Comparison of ENCODE assay signal across 13 cellular contexts in the genomic region with DNA sequence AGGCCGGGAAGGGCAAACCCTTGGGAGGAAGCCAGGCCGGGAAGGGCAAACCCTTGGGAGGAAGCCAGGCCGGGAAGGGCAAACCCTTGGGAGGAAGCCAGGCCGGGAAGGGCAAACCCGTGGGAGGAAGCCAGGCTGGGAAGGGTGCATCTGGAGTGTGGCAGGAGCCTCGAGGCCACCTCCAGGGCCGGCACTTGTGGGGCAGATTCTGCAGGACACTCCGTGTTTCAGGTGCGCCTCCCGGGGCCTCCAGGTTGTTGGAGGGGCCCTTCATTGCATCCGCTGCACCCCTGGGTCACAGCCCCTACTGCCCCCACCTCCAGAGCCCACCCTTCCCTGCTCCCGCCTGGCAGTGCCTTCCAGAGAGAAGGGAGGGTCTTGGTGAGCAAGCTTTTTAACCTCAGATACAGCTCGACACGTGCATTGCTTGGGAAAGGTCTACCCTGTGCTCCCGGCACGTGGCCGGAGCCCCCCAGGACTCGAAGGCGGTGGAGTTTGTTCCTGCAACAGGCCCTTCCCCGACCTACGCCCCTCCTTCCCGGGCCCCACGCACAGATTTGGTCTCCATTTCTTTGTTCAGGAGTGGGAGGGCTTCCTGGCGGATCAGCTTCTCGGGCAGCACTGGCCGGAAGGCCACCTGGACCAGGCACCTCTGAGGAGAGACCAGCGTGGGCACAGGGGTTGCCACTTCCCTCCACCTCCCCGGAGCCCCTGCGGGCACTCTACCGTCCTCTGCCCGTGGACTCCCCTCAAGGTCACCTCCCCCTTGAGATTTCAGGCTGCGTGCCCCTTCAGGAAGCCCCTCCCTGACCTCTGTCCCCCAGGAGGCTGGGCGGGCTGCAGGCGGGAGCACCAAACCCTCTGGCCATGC. TPM values are rescaled to one million over a fixed set of nuclear protein-coding genes. Genes with fewer than 3 reads are reported as not detected.
A peak's percentile ranks its signal among the peaks of the same experiment; 100 is the strongest.
DNase-seq lines count a peak whose midpoint lies in the region; ATAC-seq, FAIRE-seq and TF ChIP-seq lines count a peak whose summit lies in the region.
"Had no signal": no experiment of that assay in that cellular context is flagged by ENCODE, and none has a peak within 500 bp of the region (broad histone marks: within the 10 kb centered on the region; RNA-seq: fewer than 3 reads in every experiment).

No MANE protein-coding gene starts in this region.

- intact Hi-C loops in heart left ventricle (cut with DNase I) (no loop called here), mucosa of descending colon (cut with DNase I, micrococcal nuclease) (no loop called here), esophagus squamous epithelium (cut with DNase I) (no loop called here)

- in situ Hi-C loops in GM13977 (cut with MboI; ENCODE audit: low pct_unique_long_range_greater_than_20kb, low sequenced_read_pairs, unreplicated experiment): no loop called here

- ATAC-seq in heart left ventricle (peak in 3 of 4 donors; percentile 29 to 32 (median 31)), mucosa of descending colon (no peak)

- peaks cover 8 to 67% (median 60%) of the 10 kb centered on the region in 10 experiments for H3K4me1 ChIP-seq in BLaER1 treated with 17β-estradiol and CSF1 and Interleukin-3, amounts not matched to agents 10 nM and 100 nM
- peaks cover 0 to 19% (median 9%) of the 10 kb centered on the region in 12 donors for H3K4me1 ChIP-seq in heart left ventricle
- H3K4me1 ChIP-seq in mucosa of descending colon (ENCODE audit: low read depth): peaks cover 3% of the 10 kb centered on the region
- H3K4me1 ChIP-seq in esophagus squamous epithelium: peaks cover 0 to 15% (median 0%) of the 10 kb centered on the region in 3 donors

- H3K4me2 ChIP-seq in BLaER1 treated with 17β-estradiol and CSF1 and Interleukin-3, amounts not matched to agents 10 nM and 100 nM: peak overlapping the region; percentile 14 to 94 (median 70); a peak in 20 of 22 replicates
- H3K4me2 ChIP-seq: SK-N-SH had no signal

- H3K27me3 ChIP-seq in BLaER1 treated with 17β-estradiol and CSF1 and Interleukin-3, amounts not matched to agents 10 nM and 100 nM: peaks cover 0 to 39% (median 6%) of the 10 kb centered on the region in 11 experiments; a peak in 12 of 22 replicates
- H3K27me3 ChIP-seq in MG63: 0 out of 2 replicates have a peak, but pooled peaks cover 2% of the 10 kb centered on the region
- no peaks in the 10 kb centered on the region for H3K27me3 ChIP-seq in heart left ventricle
- H3K27me3 ChIP-seq in esophagus squamous epithelium: peaks cover 0 to 13% (median 0%) of the 10 kb centered on the region in 4 donors

- H4K20me1 ChIP-seq in BLaER1 treated with 17β-estradiol and CSF1 and Interleukin-3, amounts not matched to agents 10 nM and 100 nM: peaks cover 0 to 22% (median 0%) of the 10 kb centered on the region in 11 experiments; a peak in 4 of 22 replicates

- peaks cover 0 to 7% (median 0%) of the 10 kb centered on the region in 11 experiments; a peak in 4 of 22 replicates for H3K9me3 ChIP-seq in BLaER1 treated with 17β-estradiol and CSF1 and Interleukin-3, amounts not matched to agents 10 nM and 100 nM (replicated peaks in 1 of 11)
- H3K9me3 ChIP-seq in MG63 (no peaks in the 10 kb centered on the region), heart left ventricle (no peaks in the 10 kb centered on the region), mucosa of descending colon (no peaks in the 10 kb centered on the region), esophagus squamous epithelium (no peaks in the 10 kb centered on the region)
- H3K9me3 ChIP-seq: SK-N-SH had no signal

- WGBS in heart left ventricle, 4 donors: 50 to 62% (median 61%) methylated on average over 30 to 33 of the region's 34 CpGs
- 73 to 85% methylated on average over 3 to 16 of the region's 34 CpGs for WGBS in esophagus squamous epithelium, 2 donors

- H3K4me3 ChIP-seq in BLaER1 treated with 17β-estradiol and CSF1 and Interleukin-3, amounts not matched to agents 10 nM and 100 nM: no peak overlapping the region
- H3K4me3 ChIP-seq in MG63 (no peak overlapping the region), heart left ventricle (no peak overlapping the region), mucosa of descending colon (no peak overlapping the region), esophagus squamous epithelium (no peak overlapping the region)

- no peak overlapping the region for H3K9ac ChIP-seq in BLaER1 treated with 17β-estradiol and CSF1 and Interleukin-3, amounts not matched to agents 10 nM and 100 nM
- H3K9ac ChIP-seq: SK-N-SH had no signal

- H3K27ac ChIP-seq in BLaER1 treated with 17β-estradiol and CSF1 and Interleukin-3, amounts not matched to agents 10 nM and 100 nM: 0 out of 22 replicates have a peak overlapping the region, but pooled peaks of 1 of the 11 experiments have one; percentile 12
- H3K27ac ChIP-seq in heart left ventricle: peak overlapping the region in 3 of 12 donors; percentile 37 to 53 (median 37)
- H3K27ac ChIP-seq in esophagus squamous epithelium: no peak overlapping the region

- TF ChIP-seq CTCF in heart left ventricle (IDR thresholded peaks at IDR 0.05) (no peak), mucosa of descending colon (IDR thresholded peaks at IDR 0.05) (no peak), esophagus squamous epithelium (IDR thresholded peaks at IDR 0.05) (no peak), GM13977 (IDR thresholded peaks at IDR 0.05; ENCODE audit: extremely low read depth, insufficient read depth, missing control alignments) (no peak)

- TF ChIP-seq POLR2A in heart left ventricle (IDR thresholded peaks at IDR 0.05) (no peak), esophagus squamous epithelium (IDR thresholded peaks at IDR 0.05) (no peak)

- peak; percentile 45 for DNase-seq in MG63
- DNase-seq in heart left ventricle: peak in 2 of 5 donors; percentile 27 to 77
- DNase-seq in mucosa of descending colon: peak in 2 of 3 donors; percentile 22 to 42
- DNase-seq in esophagus squamous epithelium (lab: John Stamatoyannopoulos, UW): no peak
- DNase-seq in frontal cortex (ENCODE audit: low spot score in 2 of 2): no peak
- no peak for DNase-seq in GM13977 (ENCODE audit: low spot score)
- DNase-seq: ACHN, NCI-H1092, NCI-H1694, NCI-H774, SK-N-SH had no signal

- FAIRE-seq in frontal cortex (lab: Jason Lieb, UNC): no peak

- no peaks in the 10 kb centered on the region for H3K36me3 ChIP-seq in BLaER1 treated with 17β-estradiol and CSF1 and Interleukin-3, amounts not matched to agents 10 nM and 100 nM
- H3K36me3 ChIP-seq in MG63: no peaks in the 10 kb centered on the region
- H3K36me3 ChIP-seq in heart left ventricle: no peaks in the 10 kb centered on the region
- no peaks in the 10 kb centered on the region for H3K36me3 ChIP-seq in mucosa of descending colon (ENCODE audit: low read depth)
- no peaks in the 10 kb centered on the region for H3K36me3 ChIP-seq in esophagus squamous epithelium

RNA-seq across cellular contexts. Expression of gene TMEM52, which starts 9.4 kb away (rescaled TPM):
- not detected in 2 replicates for total RNA-seq in MG63 (2014; rRNA removed; shearing (Covaris generic); ENCODE audit: low replicate concordance)
- total RNA-seq in heart left ventricle (1 to 10 TPM in 6 of 9 donors, under 1 TPM in 3; 0.35 to 2.4 (median 1.1) TPM), mucosa of descending colon (1 to 10 TPM; 1.8 to 4.0 (median 3.0) TPM), esophagus squamous epithelium (1 to 10 TPM; 1.1 to 3.6 (median 3.0) TPM), frontal cortex (1.6 TPM)
- 1 to 10 TPM; 1.6 to 7.9 TPM for polyA plus RNA-seq in heart left ventricle

RNA-seq across cellular contexts. Expression of gene CALML6, which starts 13.4 kb away (rescaled TPM):
- 0.20 TPM in 1 of 2 replicates, not detected in the other for total RNA-seq in MG63 (2014; rRNA removed; shearing (Covaris generic); ENCODE audit: low replicate concordance)
- total RNA-seq in heart left ventricle (under 1 TPM in 3 of 9 donors, not detected in 6; 0.17 to 0.58 (median 0.29) TPM), mucosa of descending colon (1 to 10 TPM in 1 of 3 donors, under 1 TPM in 2; 0.32 to 1.2 (median 0.43) TPM), esophagus squamous epithelium (under 1 TPM in 1 of 4 donors, not detected in 3; 0.57 TPM), frontal cortex (not detected)
- not detected for polyA plus RNA-seq in heart left ventricle
- total RNA-seq: HT1080 had no signal

RNA-seq across cellular contexts. Expression of gene GNB1, which starts 37.6 kb away (rescaled TPM):
- total RNA-seq in MG63 (2014; rRNA removed; shearing (Covaris generic); ENCODE audit: low replicate concordance): 327 and 329 TPM in 2 replicates
- 100 to 1,000 TPM in 7 of 9 donors, 10 to 100 TPM in 2; 83.8 to 275 (median 172) TPM for total RNA-seq in heart left ventricle
- 100 to 1,000 TPM in 1 of 2 donors, 10 to 100 TPM in 1; 52.9 to 181 TPM for polyA plus RNA-seq in heart left ventricle
- total RNA-seq in mucosa of descending colon: 100 to 1,000 TPM; 314 to 329 (median 318) TPM
- total RNA-seq in esophagus squamous epithelium: 100 to 1,000 TPM in 1 of 4 donors, 10 to 100 TPM in 3; 54.3 to 102 (median 74.7) TPM
- 154 TPM for total RNA-seq in frontal cortex

Comparison
In these comparisons a context has a peak if more than half of its experiments do, and no peak if none do; other contexts are left out.
1. DNase-seq: peak in MG63 (single experiment) and mucosa of descending colon (2 of 3); none in esophagus squamous epithelium (single experiment), frontal cortex (0 of 2) and GM13977 (single experiment).